Comparison of ENCODE assay signal across 14 cellular contexts in the genomic region with DNA sequence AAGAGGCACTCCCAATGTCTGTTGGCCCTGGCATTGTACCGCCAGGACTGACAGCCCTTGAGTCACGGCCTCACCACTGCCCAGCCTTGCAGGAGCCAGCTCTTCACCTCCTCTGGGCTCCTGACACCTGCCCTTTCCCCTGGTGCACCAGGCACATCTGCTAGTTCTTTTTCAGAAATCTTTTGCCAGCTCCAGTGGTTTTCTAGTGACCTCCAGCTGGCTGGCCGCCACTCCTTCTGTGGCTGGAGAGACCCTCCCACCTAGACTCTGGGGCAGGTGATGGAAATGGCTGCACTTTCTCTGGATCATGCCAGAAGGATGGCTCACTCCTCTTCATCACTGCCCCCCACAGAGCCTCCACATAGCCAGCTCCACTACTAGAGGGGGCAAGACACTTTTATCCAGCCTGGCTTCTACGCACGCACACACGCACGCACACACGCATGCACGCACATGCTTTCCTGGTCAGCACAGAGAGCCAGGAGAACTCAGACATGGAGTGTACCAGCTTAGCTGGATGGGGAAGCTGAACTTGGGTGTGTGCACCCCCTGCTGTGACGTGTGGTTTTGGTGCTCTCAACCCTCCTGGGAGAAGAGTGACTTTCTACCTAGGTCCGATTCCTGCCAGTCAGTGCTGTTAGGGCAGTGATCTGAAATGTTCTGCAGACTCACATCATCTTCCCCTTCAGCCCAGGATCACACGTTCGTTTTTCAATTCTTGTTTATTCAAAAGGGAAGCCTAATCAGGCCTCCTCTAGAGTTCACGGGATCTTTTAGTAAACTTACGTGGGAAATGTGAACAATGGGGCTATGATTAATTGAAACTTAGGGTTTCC.
DNase-seq lines count a peak whose midpoint lies in the region; ATAC-seq and TF ChIP-seq lines count a peak whose summit lies in the region.
"Had no signal": no experiment of that assay in that cellular context is flagged by ENCODE, and none has a peak within 500 bp of the region (broad histone marks: within the 10 kb centered on the region; RNA-seq: fewer than 3 reads in every experiment).

No MANE protein-coding gene starts in this region.

- no TSS peak for BruUV-seq in mammary epithelial cell (replicated peaks; lab: Mats Ljungman, UMichigan)

- TF ChIP-seq CTCF in VCaP (conservative IDR thresholded peaks at IDR 0.05) (no peak), right lobe of liver (IDR thresholded peaks at IDR 0.05) (no peak), mammary epithelial cell (conservative IDR thresholded peaks at IDR 0.05 in 1 of 2, IDR thresholded peaks at IDR 0.05 in 1 of 2; ENCODE audit: extremely low read depth in 1 of 2, insufficient read depth in 1 of 2, low read depth in 1 of 2, low read length in 2 of 2) (no peak)

- H3K9me3 ChIP-seq in right lobe of liver, result no peaks in the 10 kb centered on the region
- H3K9me3 ChIP-seq in mammary epithelial cell (replicated peaks; ENCODE audit: insufficient read depth, low read length), result no peaks in the 10 kb centered on the region

- H4K20me1 ChIP-seq in mammary epithelial cell (ENCODE audit: insufficient read depth, low read length), result no peaks in the 10 kb centered on the region

- H2AFZ ChIP-seq in mammary epithelial cell (ENCODE audit: low read depth, low read length), result no peak overlapping the region

- 44% methylated on average over 7 of the region's 15 CpGs for WGBS in right lobe of liver (ENCODE audit: insufficient coverage, low coverage, low lambda C conversion rate, missing lambda C conversion rate)
- 68% methylated on average over 8 of the region's 15 CpGs for WGBS in mammary epithelial cell (ENCODE audit: low coverage, missing lambda C conversion rate)

- peak; percentile 75 for DNase-seq in M059J (ENCODE audit: low read depth)
- no peak for DNase-seq in right lobe of liver
- DNase-seq in activated gamma-delta T cell (lab: John Stamatoyannopoulos, UW), result no peak
- DNase-seq in mucosa of gallbladder (ENCODE audit: low spot score), result no peak
- DNase-seq in germinal center (ENCODE audit: low spot score), result no peak
- no peak for DNase-seq in mammary epithelial cell
- DNase-seq: activated CD4-positive, CD25-positive, alpha-beta regulatory T cell; activated CD8-positive, alpha-beta memory T cell treated with anti-CD3 and anti-CD28 coated beads, Interleukin-2, amount 50 U/mL, for 4 hours; activated naive CD8-positive, alpha-beta T cell treated with anti-CD3 and anti-CD28 coated beads for 36 hours; DMS79; stimulated activated CD4-positive, alpha-beta T cell treated with anti-CD3 and anti-CD28 coated beads, Interleukin-4, amount 100 ng/mL, for 1 hour had no signal

- dilution Hi-C loops in mammary epithelial cell (cut with HindIII; ENCODE audit: low sequenced_read_pairs), result no loop called here

- H3K27ac ChIP-seq in VCaP (peak overlapping the region; percentile 29; the same call in 1 of the 2 replicates), right lobe of liver (peak overlapping the region in 1 of 3 donors; percentile 33), mammary epithelial cell (ENCODE audit: insufficient read depth, low read depth, low read length) (no peak overlapping the region)
- H3K27ac ChIP-seq: epithelial cell of prostate had no signal

- no peaks in the 10 kb centered on the region for H3K79me2 ChIP-seq in mammary epithelial cell (ENCODE audit: insufficient read depth, low read length)

- H3K36me3 ChIP-seq in right lobe of liver, result no peaks in the 10 kb centered on the region
- no peaks in the 10 kb centered on the region for H3K36me3 ChIP-seq in mammary epithelial cell (ENCODE audit: insufficient read depth, low read length)

- no peak overlapping the region for H3K9ac ChIP-seq in mammary epithelial cell (ENCODE audit: insufficient read depth, low read length)

- no peaks in the 10 kb centered on the region for H3K27me3 ChIP-seq in right lobe of liver
- H3K27me3 ChIP-seq in mammary epithelial cell (ENCODE audit: insufficient read depth, low read length), result no peaks in the 10 kb centered on the region

- no peak overlapping the region for H3K4me2 ChIP-seq in mammary epithelial cell (ENCODE audit: insufficient read depth, low read depth, low read length)

- intact Hi-C loops in right lobe of liver (cut with DNase I) (no loop called here), mammary epithelial cell (cut with micrococcal nuclease) (loop anchor here (10.0 kb wide), 1 partner anchor 156 kb away; no protein-coding TSS in a partner anchor)

- in situ Hi-C loops in mammary epithelial cell (cut with MboI; ENCODE audit: low sequenced_read_pairs in 2 of 2), result no loop called here

- TF ChIP-seq POLR2A in right lobe of liver (IDR thresholded peaks at IDR 0.05), result no peak

- H3K4me1 ChIP-seq in right lobe of liver (no peaks in the 10 kb centered on the region), mammary epithelial cell (ENCODE audit: insufficient read depth, low read length) (peaks cover 7% of the 10 kb centered on the region)

- H3K4me3 ChIP-seq in right lobe of liver, result no peak overlapping the region
- H3K4me3 ChIP-seq in mammary epithelial cell (replicated peaks in 1 of 3; ENCODE audit: insufficient read depth in 1 of 3, low read depth in 2 of 3, low read length in 3 of 3), result no peak overlapping the region

- CTCF ChIA-PET in mammary epithelial cell (lab: Charles Lee; ENCODE audit: low non-redundant PET), result no interaction called here

- ATAC-seq in GM18511 (IDR thresholded peaks at IDR 0.05; ENCODE audit: unreplicated experiment), result peak; percentile 70
- ATAC-seq in right lobe of liver, result peak; percentile 28 to 66 (median 60)
